ENCODE assay signal across 8 cellular contexts in the genomic region with DNA sequence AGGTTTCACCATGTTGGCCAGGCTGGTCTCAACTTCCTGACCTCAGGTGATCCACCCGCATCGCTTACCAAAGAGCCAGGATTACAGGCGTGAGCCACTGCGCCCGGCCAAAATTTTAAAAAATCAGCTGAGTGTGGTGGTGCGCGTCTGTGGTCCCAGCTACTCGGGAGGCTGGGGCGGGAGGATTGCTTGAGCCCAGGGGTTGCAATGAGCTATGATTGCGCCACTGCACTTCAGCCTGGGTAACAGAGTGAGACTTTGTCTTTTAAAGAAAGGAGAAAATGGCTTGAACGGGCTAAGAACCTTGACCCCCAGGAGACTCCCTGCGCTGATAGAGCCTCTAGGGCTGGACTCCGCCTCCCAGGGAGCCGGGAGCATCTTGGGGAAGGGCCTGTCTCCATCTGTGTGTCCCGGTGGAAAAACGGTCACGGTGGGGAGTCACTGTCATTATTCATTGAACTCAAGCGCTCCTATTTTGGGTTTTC. TPM values are rescaled to one million over a fixed set of nuclear protein-coding genes. Genes with fewer than 3 reads are reported as not detected.
DNase-seq lines count a peak whose midpoint lies in the region; ATAC-seq, FAIRE-seq and TF ChIP-seq lines count a peak whose summit lies in the region.

No MANE protein-coding gene starts in this region.

- TF ChIP-seq CTCF in hepatocyte (IDR thresholded peaks at IDR 0.05; ENCODE audit: poor library complexity) = no peak
- no peak for TF ChIP-seq CTCF in D721Med (IDR thresholded peaks at IDR 0.05; ENCODE audit: insufficient read depth, missing control alignments)

- no peaks in the 10 kb centered on the region for H3K27me3 ChIP-seq in hepatocyte
- no peaks in the 10 kb centered on the region for H3K27me3 ChIP-seq in small intestine (ENCODE audit: control insufficient read depth in 2 of 2, insufficient read depth in 2 of 2, low read length in 2 of 2)

- ATAC-seq in HG03095 (IDR thresholded peaks at IDR 0.05; ENCODE audit: unreplicated experiment) = peak; percentile 3
- ATAC-seq in HG03565 (IDR thresholded peaks at IDR 0.05; ENCODE audit: unreplicated experiment) = no peak

- no peaks in the 10 kb centered on the region for H3K27me3 Mint-ChIP-seq in activated T-helper 2 cell treated with anti-CD3 and anti-CD28 coated beads, Interferon-gamma antibody, Interleukin-2, Interleukin-4, amounts not matched to agents 10 μg/mL and 5 μg/mL and 100 μg/mL, durations not matched to agents 14 hours and 24 hours and 36 hours (ENCODE audit: low read depth)

- H3K27ac ChIP-seq in hepatocyte (peak overlapping the region; percentile 97), small intestine (ENCODE audit: low read depth in 1 of 2, low read length in 1 of 2) (peak overlapping the region; percentile 92 to 98)

- H3K79me2 ChIP-seq in hepatocyte = peaks cover 21% of the 10 kb centered on the region

- H3K36me3 ChIP-seq in hepatocyte (replicated peaks; ENCODE audit: insufficient read depth, low read depth) = no peaks in the 10 kb centered on the region
- no peaks in the 10 kb centered on the region for H3K36me3 ChIP-seq in small intestine (ENCODE audit: control insufficient read depth in 2 of 2, insufficient read depth in 2 of 2, low read length in 2 of 2)

- DNase-seq in SKM-1 treated with dmso at 0.1 percent for 144 hours (lab: John Stamatoyannopoulos, UW; ENCODE audit: unreplicated experiment) (peak; percentile 20), SKM-1 (lab: John Stamatoyannopoulos, UW; ENCODE audit: unreplicated experiment) (no peak), hepatocyte (ENCODE audit: low spot score) (no peak), small intestine (peak; percentile 82), D721Med (ENCODE audit: insufficient read length, low spot score) (no peak)
- DNase-seq in activated T-helper 2 cell treated with anti-CD3 and anti-CD28 coated beads, Interferon-gamma antibody, Interleukin-2, Interleukin-4, amounts not matched to agents 10 μg/mL and 5 μg/mL and 100 μg/mL, durations not matched to agents 14 hours and 24 hours and 36 hours (ENCODE audit: low spot score) = no peak

- WGBS in hepatocyte (ENCODE audit: low lambda C conversion rate, missing lambda C conversion rate) = 12% methylated on average over 18 of the region's 18 CpGs
- WGBS in small intestine, 3 donors = 0 to 1% (median 0%) methylated on average over 18 of the region's 18 CpGs

- H4K20me1 ChIP-seq in hepatocyte (ENCODE audit: insufficient read depth, poor library complexity, severe bottlenecking) = no peaks in the 10 kb centered on the region

- peak overlapping the region; percentile 87 for H3K4me3 Mint-ChIP-seq in activated T-helper 2 cell treated with anti-CD3 and anti-CD28 coated beads, Interferon-gamma antibody, Interleukin-2, Interleukin-4, amounts not matched to agents 10 μg/mL and 5 μg/mL and 100 μg/mL, durations not matched to agents 14 hours and 24 hours and 36 hours (ENCODE audit: low read depth)

- no peaks in the 10 kb centered on the region for H3K9me2 ChIP-seq in hepatocyte (replicated peaks; ENCODE audit: insufficient read depth)

- peak overlapping the region; percentile 78 for H2AFZ ChIP-seq in hepatocyte

- H3K4me1 ChIP-seq in hepatocyte (ENCODE audit: insufficient read depth) (peaks cover 14% of the 10 kb centered on the region), small intestine (ENCODE audit: control insufficient read depth in 2 of 2, insufficient read depth in 1 of 2, low read depth in 1 of 2, low read length in 1 of 2) (no peaks in the 10 kb centered on the region)

- peaks cover 34% of the 10 kb centered on the region for H3K4me1 Mint-ChIP-seq in activated T-helper 2 cell treated with anti-CD3 and anti-CD28 coated beads, Interferon-gamma antibody, Interleukin-2, Interleukin-4, amounts not matched to agents 10 μg/mL and 5 μg/mL and 100 μg/mL, durations not matched to agents 14 hours and 24 hours and 36 hours (ENCODE audit: low read depth)

- peak overlapping the region; percentile 89 for H3K4me2 ChIP-seq in hepatocyte

- H3K9me3 ChIP-seq in hepatocyte (ENCODE audit: low read depth) (no peaks in the 10 kb centered on the region), small intestine (ENCODE audit: control insufficient read depth, low read depth) (no peaks in the 10 kb centered on the region)

- FAIRE-seq in small intestine (lab: Jason Lieb, UNC) (no peak), D721Med (lab: Jason Lieb, UNC) (no peak)

- peak overlapping the region; percentile 82 for H3K4me3 ChIP-seq in hepatocyte
- peak overlapping the region; percentile 42 to 71 for H3K4me3 ChIP-seq in small intestine (ENCODE audit: low read depth in 1 of 2, low read length in 2 of 2)

- intact Hi-C loops in activated T-helper 2 cell treated with anti-CD3 and anti-CD28 coated beads, Interferon-gamma antibody, Interleukin-2, Interleukin-4, amounts not matched to agents 10 μg/mL and 5 μg/mL and 100 μg/mL, durations not matched to agents 14 hours and 24 hours and 36 hours (cut with micrococcal nuclease) = loop anchor here (1.0 to 10.0 kb wide), 5 partner anchors 26 to 217 kb away; no protein-coding TSS in a partner anchor

- peaks cover 10% of the 10 kb centered on the region for H3K36me3 Mint-ChIP-seq in activated T-helper 2 cell treated with anti-CD3 and anti-CD28 coated beads, Interferon-gamma antibody, Interleukin-2, Interleukin-4, amounts not matched to agents 10 μg/mL and 5 μg/mL and 100 μg/mL, durations not matched to agents 14 hours and 24 hours and 36 hours (ENCODE audit: low read depth)

- H3K9me3 Mint-ChIP-seq in activated T-helper 2 cell treated with anti-CD3 and anti-CD28 coated beads, Interferon-gamma antibody, Interleukin-2, Interleukin-4, amounts not matched to agents 10 μg/mL and 5 μg/mL and 100 μg/mL, durations not matched to agents 14 hours and 24 hours and 36 hours = no peaks in the 10 kb centered on the region

- peak overlapping the region; percentile 84 for H3K27ac Mint-ChIP-seq in activated T-helper 2 cell treated with anti-CD3 and anti-CD28 coated beads, Interferon-gamma antibody, Interleukin-2, Interleukin-4, amounts not matched to agents 10 μg/mL and 5 μg/mL and 100 μg/mL, durations not matched to agents 14 hours and 24 hours and 36 hours

RNA-seq across cellular contexts. Expression of gene KCTD7, which starts 0.8 kb away (rescaled TPM):
- total RNA-seq in activated T-helper 2 cell treated with anti-CD3 and anti-CD28 coated beads, Interferon-gamma antibody, Interleukin-2, Interleukin-4, amounts not matched to agents 10 μg/mL and 5 μg/mL and 100 μg/mL, durations not matched to agents 14 hours and 24 hours and 36 hours = 10.3 and 12.0 TPM in 2 replicates
- 9.4 and 15.9 TPM in 2 replicates for total RNA-seq in hepatocyte
- 6.9 and 7.2 TPM in 2 replicates for polyA plus RNA-seq in hepatocyte
- 1 to 10 TPM; 2.5 to 5.0 (median 2.7) TPM for polyA plus RNA-seq in small intestine

Comparison
In these comparisons a context has a peak if more than half of its experiments do, and no peak if none do; other contexts are left out.
1. DNase-seq: peak in SKM-1 treated with dmso at 0.1 percent for 144 hours (single experiment) and small intestine (single experiment); none in SKM-1 (single experiment), activated T-helper 2 cell treated with anti-CD3 and anti-CD28 coated beads, Interferon-gamma antibody, Interleukin-2, Interleukin-4, amounts not matched to agents 10 μg/mL and 5 μg/mL and 100 μg/mL, durations not matched to agents 14 hours and 24 hours and 36 hours (single experiment), hepatocyte (single experiment) and D721Med (single experiment).